ENCODE assay signal across 9 cellular contexts in the genomic region with DNA sequence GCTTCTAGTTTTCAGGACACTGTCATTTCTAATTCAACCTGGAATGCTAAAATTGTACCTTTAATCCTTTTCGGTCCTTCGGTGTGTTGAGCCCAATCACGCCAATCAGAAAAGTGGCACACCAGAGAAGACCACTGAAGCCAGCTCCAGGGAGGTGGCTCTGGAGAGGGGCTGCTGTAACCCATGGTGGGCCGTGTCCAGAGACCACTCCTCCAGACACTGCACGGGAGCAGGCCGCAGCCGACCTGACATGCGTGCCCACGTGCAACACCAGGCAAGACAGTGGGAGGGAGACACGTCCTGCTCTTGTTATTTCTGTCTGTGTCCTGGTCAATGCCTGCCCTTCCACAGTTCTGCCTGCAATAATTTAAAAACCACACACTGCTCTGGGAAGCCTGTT.
"Had no signal": no experiment of that assay in that cellular context is flagged by ENCODE, and none has a peak within 500 bp of the region (broad histone marks: within the 10 kb centered on the region; RNA-seq: fewer than 3 reads in every experiment).

No MANE protein-coding gene starts in this region.

- H3K4me1 Mint-ChIP-seq: neural progenitor cell had no signal

- H3K27ac Mint-ChIP-seq: neural progenitor cell had no signal

- H3K27me3 ChIP-seq: cardiac muscle cell, heart left ventricle, neural progenitor cell, pancreas, tibial nerve had no signal

- ATAC-seq: pancreas had no signal

- DNase-seq: heart left ventricle, islet precursor cell, left ventricle myocardium inferior, mesenchymal stem cell, pancreas, small intestine had no signal

- H3K9ac ChIP-seq: neural progenitor cell had no signal

- H3K4me2 ChIP-seq: neural progenitor cell had no signal

- H3K4me3 Mint-ChIP-seq: neural progenitor cell had no signal

- H3K4me1 ChIP-seq: neural progenitor cell, pancreas had no signal

- H3K36me3 ChIP-seq: neural progenitor cell had no signal

- H3K27ac ChIP-seq: cardiac muscle cell, left ventricle myocardium inferior, neural progenitor cell, pancreas had no signal

- H3K9me3 ChIP-seq: heart left ventricle, left ventricle myocardium inferior, pancreas, tibial nerve had no signal

- H3K4me3 ChIP-seq: cardiac muscle cell, heart left ventricle, left ventricle myocardium inferior, neural progenitor cell, pancreas, tibial nerve had no signal

- H2AFZ ChIP-seq: neural progenitor cell had no signal

- H3K9me3 Mint-ChIP-seq: neural progenitor cell had no signal
